8 cellular contexts compared by ENCODE assay signal in the genomic region with DNA sequence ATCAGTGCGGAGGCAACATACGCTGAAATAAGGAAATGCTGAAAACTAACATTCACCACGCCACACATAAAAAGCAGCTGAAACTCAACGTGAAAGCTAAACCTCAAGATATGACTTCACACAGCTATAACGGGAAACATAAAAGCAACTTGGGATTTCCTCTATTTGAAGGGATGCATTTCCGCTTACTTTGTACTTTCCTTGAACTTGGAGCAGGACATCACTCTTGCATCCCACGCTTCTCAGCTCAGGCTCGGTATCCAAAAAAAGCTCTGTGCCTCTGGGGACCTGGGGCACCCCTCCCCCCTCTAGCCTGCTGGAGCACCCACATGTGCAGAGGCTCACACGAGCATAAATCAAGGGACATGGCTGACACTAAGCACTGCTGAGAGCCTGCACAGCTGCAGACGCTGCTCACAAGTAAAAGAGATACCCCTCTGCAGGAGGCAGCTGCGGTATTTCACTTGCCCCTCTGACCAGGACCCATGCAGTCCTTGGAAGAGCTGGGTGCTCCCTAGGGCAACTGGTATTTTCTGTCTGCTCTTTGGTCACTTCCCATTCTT. TPM values are rescaled to one million over a fixed set of nuclear protein-coding genes. Genes with fewer than 3 reads are reported as not detected.
DNase-seq lines count a peak whose midpoint lies in the region; ATAC-seq and TF ChIP-seq lines count a peak whose summit lies in the region.

No MANE protein-coding gene starts in this region.

- no peak overlapping the region for H3K4me2 ChIP-seq in GM23248 (ENCODE audit: unreplicated experiment)

- H3K4me1 Mint-ChIP-seq in naive B cell: peaks cover 6 to 9% (median 8%) of the 10 kb centered on the region in 3 donors
- peaks cover 0 to 6% (median 0%) of the 10 kb centered on the region in 3 donors for H3K4me1 Mint-ChIP-seq in CD8-positive, alpha-beta memory T cell

- peak overlapping the region in 2 of 6 donors; percentile 25 to 56 for H3K27ac Mint-ChIP-seq in naive B cell
- H3K27ac Mint-ChIP-seq in CD8-positive, alpha-beta memory T cell: no peak overlapping the region

- intact Hi-C loops in adrenal gland (cut with DNase I): no loop called here

- H2AFZ ChIP-seq in GM23248: no peak overlapping the region

- POLR2A ChIA-PET in CD8-positive, alpha-beta memory T cell (lab: Charles Lee): no interaction called here

- no peak for TF ChIP-seq POLR2A in adrenal gland (IDR thresholded peaks at IDR 0.05)

- H3K9me3 Mint-ChIP-seq in naive B cell: no peaks in the 10 kb centered on the region
- H3K9me3 Mint-ChIP-seq in CD8-positive, alpha-beta memory T cell: peaks cover 0 to 2% (median 0%) of the 10 kb centered on the region in 5 donors

- no peaks in the 10 kb centered on the region for H3K27me3 ChIP-seq in adrenal gland
- H3K27me3 ChIP-seq in GM23248 (replicated peaks; ENCODE audit: insufficient read depth): no peaks in the 10 kb centered on the region
- H3K27me3 ChIP-seq in CD8-positive, alpha-beta memory T cell (ENCODE audit: insufficient read depth, low read length, poor library complexity, severe bottlenecking): no peaks in the 10 kb centered on the region

- 22 to 39% (median 26%) methylated on average over 9 to 11 of the region's 11 CpGs for WGBS in adrenal gland, 4 donors
- 97 to 98% methylated on average over 11 of the region's 11 CpGs for WGBS in GM23248 (ENCODE audit: low coverage in 1 of 2, low lambda C conversion rate in 2 of 2, missing lambda C conversion rate in 2 of 2), 2 experiments

- TF ChIP-seq CTCF in adrenal gland (IDR thresholded peaks at IDR 0.05): no peak

- in situ Hi-C loops in GM23248 (cut with MboI): no loop called here

- peaks cover 11% of the 10 kb centered on the region; the same call in 1 of the 2 replicates for H4K20me1 ChIP-seq in GM23248 (ENCODE audit: insufficient read depth)

- H3K4me3 ChIP-seq in adrenal gland (no peak overlapping the region), GM23248 (no peak overlapping the region)
- no peak overlapping the region for H3K4me3 ChIP-seq in CD8-positive, alpha-beta memory T cell (ENCODE audit: low read length)

- 0 out of 2 replicates have a peak, but pooled peaks cover 3% of the 10 kb centered on the region for H3F3A ChIP-seq in GM23248 (ENCODE audit: insufficient read depth)

- peaks cover 15 to 36% of the 10 kb centered on the region in 2 donors for H3K4me1 ChIP-seq in adrenal gland (replicated peaks in 1 of 2)
- H3K4me1 ChIP-seq in GM23248 (ENCODE audit: insufficient read depth): peaks cover 7% of the 10 kb centered on the region
- no peaks in the 10 kb centered on the region for H3K4me1 ChIP-seq in CD8-positive, alpha-beta memory T cell (ENCODE audit: insufficient read depth, low read length)

- no peaks in the 10 kb centered on the region for H3K27me3 Mint-ChIP-seq in naive B cell
- H3K27me3 Mint-ChIP-seq in CD8-positive, alpha-beta memory T cell: peaks cover 7 to 28% of the 10 kb centered on the region in 2 donors

- no peaks in the 10 kb centered on the region for H3K9me3 ChIP-seq in adrenal gland (replicated peaks in 1 of 3)
- H3K9me3 ChIP-seq in GM23248 (ENCODE audit: low read depth): no peaks in the 10 kb centered on the region
- no peaks in the 10 kb centered on the region for H3K9me3 ChIP-seq in CD8-positive, alpha-beta memory T cell (ENCODE audit: low read length)

- peaks cover 65% of the 10 kb centered on the region for H3K79me2 ChIP-seq in GM23248 (ENCODE audit: insufficient read depth)

- peak overlapping the region in 5 of 8 donors; percentile 52 to 85 (median 61) for H3K4me3 Mint-ChIP-seq in naive B cell
- H3K4me3 Mint-ChIP-seq in CD8-positive, alpha-beta memory T cell: no peak overlapping the region

- peak overlapping the region in 3 of 5 donors; percentile 44 to 54 (median 50) for H3K27ac ChIP-seq in adrenal gland
- no peak overlapping the region for H3K27ac ChIP-seq in GM23248
- H3K27ac ChIP-seq in CD8-positive, alpha-beta memory T cell (ENCODE audit: low read depth, low read length): no peak overlapping the region

- H3K36me3 Mint-ChIP-seq in naive B cell: no peaks in the 10 kb centered on the region
- no peaks in the 10 kb centered on the region for H3K36me3 Mint-ChIP-seq in CD8-positive, alpha-beta memory T cell

- ATAC-seq in GM19397 (IDR thresholded peaks at IDR 0.05; ENCODE audit: unreplicated experiment) (peak; percentile 85), HG03354 (IDR thresholded peaks at IDR 0.05; ENCODE audit: poor library complexity, severe bottlenecking, unreplicated experiment) (peak; percentile 92), naive B cell (ENCODE audit: low read depth in 2 of 2) (no peak)

- DNase-seq in EH (ENCODE audit: low read depth) (peak; percentile 70), adrenal gland (peak; percentile 33 to 78 (median 49)), naive B cell (no peak), GM23248 (no peak), ureter (ENCODE audit: low spot score) (no peak)
- no peak for DNase-seq in CD8-positive, alpha-beta memory T cell

- CTCF ChIA-PET in CD8-positive, alpha-beta memory T cell (lab: Charles Lee): no interaction called here

- no peaks in the 10 kb centered on the region for H3K9me2 ChIP-seq in GM23248 (ENCODE audit: insufficient read depth)

- no peak overlapping the region for H3K9ac ChIP-seq in GM23248

- H3K36me3 ChIP-seq in adrenal gland (replicated peaks in 1 of 2): no peaks in the 10 kb centered on the region
- no peaks in the 10 kb centered on the region for H3K36me3 ChIP-seq in GM23248 (ENCODE audit: low read depth)
- no peaks in the 10 kb centered on the region for H3K36me3 ChIP-seq in CD8-positive, alpha-beta memory T cell (ENCODE audit: insufficient read depth, low read length)

RNA-seq across cellular contexts. Expression of a gene that starts 34.2 kb away (rescaled TPM):
- total RNA-seq in adrenal gland: 10 to 100 TPM; 32.8 to 81.1 (median 47.3) TPM
- polyA plus RNA-seq in adrenal gland: 10 to 100 TPM; 17.0 to 93.8 (median 41.6) TPM
- under 1 TPM in 3 of 6 donors, not detected in 3; 0.05 to 0.36 (median 0.16) TPM for polyA plus RNA-seq in naive B cell (ENCODE audit: low read depth in 6 of 6)
- 21.2 and 30.9 TPM in 2 replicates for total RNA-seq in GM23248 (2014; rRNA removed; shearing (Covaris generic))
- polyA plus RNA-seq in GM23248 (2016; fragmentation: Nextera tagmentation; extraction: Ambion mirVana): 6.3 and 7.7 TPM in 2 replicates
- 73.5 TPM for total RNA-seq in ureter
- total RNA-seq in CD8-positive, alpha-beta memory T cell: under 1 TPM; 0.27 to 0.46 TPM
- polyA plus RNA-seq in CD8-positive, alpha-beta memory T cell: not detected

Comparison
In these comparisons a context has a peak if more than half of its experiments do, and no peak if none do; other contexts are left out.
1. DNase-seq: peak in EH (single experiment) and adrenal gland (7 of 7); none in naive B cell (single experiment), GM23248 (single experiment), ureter (single experiment) and CD8-positive, alpha-beta memory T cell (0 of 5).
2. ATAC-seq: peak in GM19397 (single experiment) and HG03354 (single experiment); none in naive B cell (0 of 2).
3. H3K27ac ChIP-seq: peak in adrenal gland (3 of 5); none in GM23248 (single experiment) and CD8-positive, alpha-beta memory T cell (single experiment).
4. H3K4me3 Mint-ChIP-seq: peak in naive B cell (5 of 8); none in CD8-positive, alpha-beta memory T cell (0 of 7).
5. RNA of a gene that starts 34.2 kb away (total RNA-seq): 73.5 TPM in ureter (single experiment), 32.8 to 81.1 TPM in adrenal gland and 21.2 to 30.9 TPM in GM23248; 0.27 to 0.46 TPM in CD8-positive, alpha-beta memory T cell; every median in the first group is over 10 times any median in the second.